ENCODE assay signal across 1 cellular context in genomic region chr5:173616577-173617118, GRCh38.
A peak's percentile ranks its signal among the peaks of the same experiment; 100 is the strongest.
TF ChIP-seq lines count a peak whose summit lies in the region.

Gene BOD1 (minus strand): TSS chr5:173616650. CDS start chr5:173616436, 214 bp downstream.

TF ChIP-seq in HepG2, 621 proteins besides CTCF, POLR2A, EP300 and RAD21 (continued from another document and continues in another):
- TF ChIP-seq ZNF407 (CRISPR knock-in tag; IDR thresholded peaks at IDR 0.05; ENCODE audit: not compliant biosample characterization) (no peak), SOX13 (IDR thresholded peaks at IDR 0.05) (peak; percentile 34; the same call in 1 of the 2 replicates), SOX13 (CRISPR knock-in tag; conservative IDR thresholded peaks at IDR 0.05 in 1 of 2, IDR thresholded peaks at IDR 0.05 in 1 of 2) (peak in 1 of 2 experiments; percentile 10; a peak in 1 of 4 replicates), NAIF1 (CRISPR knock-in tag; IDR thresholded peaks at IDR 0.05; ENCODE audit: borderline replicate concordance) (no peak), AHDC1 (CRISPR knock-in tag; IDR thresholded peaks at IDR 0.05; ENCODE audit: borderline replicate concordance) (0 out of 2 replicates have a peak, but pooled peaks have one; percentile 48), KDM4B (CRISPR knock-in tag; IDR thresholded peaks at IDR 0.05) (no peak), PAWR (CRISPR knock-in tag; IDR thresholded peaks at IDR 0.05; ENCODE audit: borderline replicate concordance) (no peak), THYN1 (CRISPR knock-in tag; IDR thresholded peaks at IDR 0.05; ENCODE audit: borderline replicate concordance, low read depth) (no peak), MAFF (IDR thresholded peaks at IDR 0.05; ENCODE audit: low read depth, low read length) (no peak), ZSCAN12 (CRISPR knock-in tag; IDR thresholded peaks at IDR 0.05) (no peak), NCOA2 (CRISPR knock-in tag; IDR thresholded peaks at IDR 0.05) (no peak), ZFYVE20 (CRISPR knock-in tag; IDR thresholded peaks at IDR 0.05; ENCODE audit: borderline replicate concordance, low read depth) (no peak), MBD4 (IDR thresholded peaks at IDR 0.05; ENCODE audit: borderline replicate concordance, low read length) (no peak), SMARCE1 (IDR thresholded peaks at IDR 0.05; ENCODE audit: borderline replicate concordance) (no peak), MXD1 (CRISPR knock-in tag; IDR thresholded peaks at IDR 0.05) (no peak), SMYD3 (CRISPR knock-in tag; IDR thresholded peaks at IDR 0.05) (peak; percentile 45; the same call in 1 of the 2 replicates), RXRB (CRISPR knock-in tag; IDR thresholded peaks at IDR 0.05; ENCODE audit: borderline replicate concordance) (peak; percentile 34; the same call in 1 of the 2 replicates), ZNF687 (CRISPR knock-in tag; IDR thresholded peaks at IDR 0.05) (peak; percentile 66), FLYWCH1 (CRISPR knock-in tag; IDR thresholded peaks at IDR 0.05) (no peak), BRF2 (CRISPR knock-in tag; IDR thresholded peaks at IDR 0.05) (no peak), ZNF589 (CRISPR knock-in tag; conservative IDR thresholded peaks at IDR 0.05) (no peak), NPAS2 (CRISPR knock-in tag; IDR thresholded peaks at IDR 0.05; ENCODE audit: borderline replicate concordance) (no peak), IRF2 (CRISPR knock-in tag; IDR thresholded peaks at IDR 0.05) (peak; percentile 92), MLLT10 (CRISPR knock-in tag; IDR thresholded peaks at IDR 0.05) (no peak), ZNF619 (CRISPR knock-in tag; IDR thresholded peaks at IDR 0.05) (no peak), KLF12 (CRISPR knock-in tag; IDR thresholded peaks at IDR 0.05; ENCODE audit: borderline replicate concordance) (no peak; the same call in 1 of the 2 replicates), RFX5 (IDR thresholded peaks at IDR 0.05; ENCODE audit: low read depth, low read length) (no peak), ZNF737 (CRISPR knock-in tag; IDR thresholded peaks at IDR 0.05; ENCODE audit: borderline replicate concordance) (no peak), ZNF749 (CRISPR knock-in tag; IDR thresholded peaks at IDR 0.05; ENCODE audit: borderline replicate concordance) (no peak), ZNF501 (CRISPR knock-in tag; IDR thresholded peaks at IDR 0.05) (peak; percentile 70; the same call in 1 of the 2 replicates), HMG20B (CRISPR knock-in tag; conservative IDR thresholded peaks at IDR 0.05) (0 out of 2 replicates have a peak, but pooled peaks have one; percentile 20), ZNF570 (CRISPR knock-in tag; IDR thresholded peaks at IDR 0.05; ENCODE audit: borderline replicate concordance) (no peak), ZNF784 (CRISPR knock-in tag; IDR thresholded peaks at IDR 0.05; ENCODE audit: borderline replicate concordance) (no peak), ZNF18 (CRISPR knock-in tag; IDR thresholded peaks at IDR 0.05; ENCODE audit: insufficient replicate concordance) (no peak), TFDP2 (CRISPR knock-in tag; IDR thresholded peaks at IDR 0.05) (peak; percentile 70)
